ENCODE assay signal across 18 cellular contexts in the genomic region with DNA sequence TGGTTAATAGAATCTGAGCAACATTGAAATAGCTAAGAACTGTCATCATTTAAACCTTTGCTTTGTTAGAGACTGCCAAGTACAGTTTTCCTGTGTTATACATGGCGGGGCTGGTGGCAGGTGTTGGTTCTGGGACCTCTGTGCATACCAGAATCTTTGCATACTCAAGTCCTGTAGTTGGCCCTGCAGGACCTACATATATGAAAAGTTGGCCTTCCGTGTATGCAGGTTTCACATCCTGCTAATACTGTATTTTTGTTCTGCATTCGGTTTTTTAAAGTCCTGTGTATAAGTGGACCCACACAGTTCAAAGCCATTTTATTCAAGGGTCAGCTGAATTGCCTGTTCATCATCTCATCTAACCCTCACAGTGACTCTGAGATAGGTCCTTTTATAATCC. TPM values are rescaled to one million over a fixed set of nuclear protein-coding genes. Genes with fewer than 3 reads are reported as not detected.
DNase-seq lines count a peak whose midpoint lies in the region; ATAC-seq, FAIRE-seq and TF ChIP-seq lines count a peak whose summit lies in the region.
"Had no signal": no experiment of that assay in that cellular context is flagged by ENCODE, and none has a peak within 500 bp of the region (broad histone marks: within the 10 kb centered on the region; RNA-seq: fewer than 3 reads in every experiment).

No MANE protein-coding gene starts in this region.

- TF ChIP-seq CTCF in activated B cell treated with CpG ODN at 0.5 μM for 24 hours (IDR thresholded peaks at IDR 0.05) (no peak), pancreas (IDR thresholded peaks at IDR 0.05) (no peak)

- FAIRE-seq in pancreas (lab: Jason Lieb, UNC) (no peak), urothelium cell line (lab: Jason Lieb, UNC) (no peak)
- FAIRE-seq: islet of Langerhans, RCC 7860 had no signal

- H3K27me3 ChIP-seq in pancreas, result no peaks in the 10 kb centered on the region
- H3K27me3 ChIP-seq: dorsolateral prefrontal cortex had no signal

- POLR2A ChIA-PET in activated B cell treated with CpG ODN at 0.5 μM for 24 hours (lab: Charles Lee), result no interaction called here

- peak overlapping the region; percentile 71 for H3K27ac Mint-ChIP-seq in activated B cell treated with CpG ODN at 0.5 μM for 24 hours

- CTCF ChIA-PET in activated B cell treated with CpG ODN at 0.5 μM for 24 hours (lab: Charles Lee), result no interaction called here

- H3K4me1 ChIP-seq in pancreas, result peaks cover 4 to 19% (median 4%) of the 10 kb centered on the region in 3 donors

- no peaks in the 10 kb centered on the region for H3K27me3 Mint-ChIP-seq in activated B cell treated with CpG ODN at 0.5 μM for 24 hours
- H3K27me3 Mint-ChIP-seq: CD8-positive, alpha-beta memory T cell; naive B cell had no signal

- H3K4me1 Mint-ChIP-seq in activated B cell treated with CpG ODN at 0.5 μM for 24 hours, result peaks cover 47% of the 10 kb centered on the region

- intact Hi-C loops in activated B cell treated with CpG ODN at 0.5 μM for 24 hours (cut with micrococcal nuclease), result loop anchor here (5.0 kb wide), 1 partner anchor 34 kb away; the partner anchor contains the start of gene LARP1
- intact Hi-C loops in pancreas (cut with DNase I), result no loop called here

- H3K27ac ChIP-seq in pancreas, result no peak overlapping the region
- H3K27ac ChIP-seq: dorsolateral prefrontal cortex had no signal

- DNase-seq in activated B cell treated with CpG ODN at 0.5 μM for 24 hours (no peak), HK-2 (ENCODE audit: unreplicated experiment) (no peak), pancreas (no peak), urothelium cell line (ENCODE audit: low spot score) (no peak)
- no peak for DNase-seq in stimulated activated CD4-positive, alpha-beta T cell treated with anti-CD3 and anti-CD28 coated beads, Interleukin-12 subunit alpha, Interleukin-12 subunit beta, amount 100 ng/mL, for 4 hours
- DNase-seq: CD8-positive, alpha-beta memory T cell; foreskin fibroblast; H7; naive B cell; NCI-H2081 treated with DMSO at 0.1 percent for 48 hours; T1000 had no signal

- no peaks in the 10 kb centered on the region for H3K9me3 ChIP-seq in pancreas

- 84 to 87% methylated on average over 3 of the region's 3 CpGs for WGBS in pancreas, 2 donors

- H3K36me3 ChIP-seq in pancreas, result peaks cover 0 to 43% (median 0%) of the 10 kb centered on the region in 3 donors

- H3K4me3 Mint-ChIP-seq in activated B cell treated with CpG ODN at 0.5 μM for 24 hours, result no peak overlapping the region
- H3K4me3 Mint-ChIP-seq: CD8-positive, alpha-beta memory T cell had no signal

- H3K4me3 ChIP-seq in pancreas, result no peak overlapping the region
- H3K4me3 ChIP-seq: dorsolateral prefrontal cortex had no signal

- no peaks in the 10 kb centered on the region for H3K9me3 Mint-ChIP-seq in activated B cell treated with CpG ODN at 0.5 μM for 24 hours
- H3K9me3 Mint-ChIP-seq: CD8-positive, alpha-beta memory T cell; naive B cell had no signal

- peaks cover 64% of the 10 kb centered on the region for H3K36me3 Mint-ChIP-seq in activated B cell treated with CpG ODN at 0.5 μM for 24 hours (ENCODE audit: low read depth)

- ATAC-seq in GM18868 (IDR thresholded peaks at IDR 0.05; ENCODE audit: unreplicated experiment), result peak; percentile 72
- peak; percentile 83 for ATAC-seq in GM21528 (IDR thresholded peaks at IDR 0.05; ENCODE audit: low FRiP score, unreplicated experiment)
- peak; percentile 60 for ATAC-seq in HG03066 (IDR thresholded peaks at IDR 0.05; ENCODE audit: low read depth, unreplicated experiment)
- ATAC-seq in activated B cell treated with CpG ODN at 0.5 μM for 24 hours (ENCODE audit: low read depth), result peak; percentile 62
- ATAC-seq in pancreas, result no peak
- ATAC-seq: sciatic nerve had no signal

RNA-seq across cellular contexts. Expression of gene LARP1, which starts 36.4 kb away (rescaled TPM):
- total RNA-seq in activated B cell treated with CpG ODN at 0.5 μM for 24 hours (205 and 231 TPM in 2 replicates), pancreas (100 to 1,000 TPM; 108 to 195 (median 119) TPM)
- polyA plus RNA-seq in pancreas, result 10 to 100 TPM; 35.8 to 50.4 TPM

RNA-seq across cellular contexts. Expression of gene FAXDC2, which starts 58.9 kb away (rescaled TPM):
- total RNA-seq in activated B cell treated with CpG ODN at 0.5 μM for 24 hours, result not detected in 2 replicates
- 10 to 100 TPM in 1 of 6 donors, 1 to 10 TPM in 5; 2.0 to 11.8 (median 4.7) TPM for total RNA-seq in pancreas
- 10 to 100 TPM in 1 of 2 donors, 1 to 10 TPM in 1; 3.6 to 10.3 TPM for polyA plus RNA-seq in pancreas

Comparison
In these comparisons a context has a peak if more than half of its experiments do, and no peak if none do; other contexts are left out.
1. ATAC-seq: peak in GM18868 (single experiment), GM21528 (single experiment), HG03066 (single experiment) and activated B cell treated with CpG ODN at 0.5 μM for 24 hours (single experiment); none in pancreas (0 of 4).